21 cellular contexts compared by ENCODE assay signal in the genomic region with DNA sequence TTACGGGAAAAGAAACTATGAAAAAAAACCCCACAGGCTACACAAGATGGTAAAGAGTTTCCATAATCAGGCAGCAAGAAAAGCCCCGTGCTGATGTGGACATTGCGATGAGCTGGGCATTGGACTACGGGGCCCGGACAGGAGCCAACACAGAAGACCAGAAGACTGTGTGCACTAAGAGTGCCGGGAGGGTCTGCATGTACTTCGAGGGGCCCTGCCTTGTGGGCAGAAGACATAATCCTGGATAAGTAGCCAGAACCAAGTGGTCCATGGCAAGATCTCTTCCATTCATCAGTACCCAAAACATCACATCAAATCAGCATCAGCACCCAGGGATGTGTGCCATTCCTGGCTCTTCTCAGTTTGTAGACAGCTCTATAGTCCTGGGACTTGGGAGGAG.
DNase-seq lines count a peak whose midpoint lies in the region; ATAC-seq, FAIRE-seq and TF ChIP-seq lines count a peak whose summit lies in the region.
"Had no signal": no experiment of that assay in that cellular context is flagged by ENCODE, and none has a peak within 500 bp of the region (broad histone marks: within the 10 kb centered on the region; RNA-seq: fewer than 3 reads in every experiment).

No MANE protein-coding gene starts in this region.

- H3K9me3 ChIP-seq in right atrium auricular region (no peaks in the 10 kb centered on the region), right cardiac atrium (ENCODE audit: control insufficient read depth, low read length) (no peaks in the 10 kb centered on the region)
- H3K9me3 ChIP-seq: BLaER1, Caco-2 had no signal

- 93% methylated on average over 7 of the region's 7 CpGs for WGBS in right cardiac atrium

- H3K36me3 ChIP-seq in right atrium auricular region (no peaks in the 10 kb centered on the region), bronchial epithelial cell (ENCODE audit: control insufficient read depth, insufficient read depth, low read length) (no peaks in the 10 kb centered on the region)
- H3K36me3 ChIP-seq: BLaER1 had no signal

- intact Hi-C loops in right cardiac atrium (cut with DNase I): no loop called here
- intact Hi-C loops in posterior vena cava (cut with DNase I): no loop called here

- ATAC-seq in right cardiac atrium: no peak
- ATAC-seq: CD8-positive, alpha-beta T cell; HCT116 had no signal

- H3K27me3 ChIP-seq in right atrium auricular region: no peaks in the 10 kb centered on the region
- H3K27me3 ChIP-seq in right cardiac atrium (ENCODE audit: control insufficient read depth, insufficient read depth): no peaks in the 10 kb centered on the region
- no peaks in the 10 kb centered on the region for H3K27me3 ChIP-seq in bronchial epithelial cell (ENCODE audit: control insufficient read depth, insufficient read depth, low read length)
- H3K27me3 ChIP-seq: BLaER1 had no signal

- no peaks in the 10 kb centered on the region for H3K4me1 ChIP-seq in right atrium auricular region
- H3K4me1 ChIP-seq in right cardiac atrium (ENCODE audit: control insufficient read depth, insufficient read depth, low read length): no peaks in the 10 kb centered on the region

- TF ChIP-seq CTCF in right atrium auricular region (IDR thresholded peaks at IDR 0.05) (no peak), bronchial epithelial cell (IDR thresholded peaks at IDR 0.05; ENCODE audit: insufficient read depth, low read length, severe bottlenecking) (no peak), coronary artery (IDR thresholded peaks at IDR 0.05) (no peak)

- H3K27ac ChIP-seq in right atrium auricular region (no peak overlapping the region), right cardiac atrium (ENCODE audit: low read length) (no peak overlapping the region), coronary artery (no peak overlapping the region)
- H3K27ac ChIP-seq: 22Rv1, BLaER1, C4-2B had no signal

- no peak overlapping the region for H3K4me3 ChIP-seq in right atrium auricular region
- H3K4me3 ChIP-seq in right cardiac atrium (ENCODE audit: low read length): no peak overlapping the region
- no peak overlapping the region for H3K4me3 ChIP-seq in bronchial epithelial cell (ENCODE audit: low read depth, low read length)
- H3K4me3 ChIP-seq in coronary artery: no peak overlapping the region
- H3K4me3 ChIP-seq: BLaER1 had no signal

- DNase-seq in right atrium auricular region (ENCODE audit: low spot score) (peak; percentile 55), right cardiac atrium (no peak), bronchial epithelial cell (ENCODE audit: low read depth) (no peak), posterior vena cava (ENCODE audit: low spot score) (peak; percentile 54), coronary artery (ENCODE audit: low spot score) (no peak), epidermal melanocyte (ENCODE audit: insufficient read length, low spot score) (no peak), NCI-H524 treated with DMSO at 0.1 percent for 48 hours (lab: John Stamatoyannopoulos, UW) (no peak)
- DNase-seq: Caco-2; CD4-positive, CD25-positive, alpha-beta regulatory T cell; CD8-positive, alpha-beta T cell; DMS153; DND-41; H9 had no signal

- peak; percentile 58 for FAIRE-seq in bronchial epithelial cell (lab: Jason Lieb, UNC)
- FAIRE-seq: A204.1, G401.6, GM12892, H1 had no signal

Comparison
In these comparisons a context has a peak if more than half of its experiments do, and no peak if none do; other contexts are left out.
1. DNase-seq: peak in right atrium auricular region (single experiment) and posterior vena cava (single experiment); none in right cardiac atrium (0 of 3), bronchial epithelial cell (single experiment), coronary artery (single experiment), epidermal melanocyte (single experiment) and NCI-H524 treated with DMSO at 0.1 percent for 48 hours (single experiment).